Comparison of ENCODE assay signal across 31 cellular contexts in the genomic region with DNA sequence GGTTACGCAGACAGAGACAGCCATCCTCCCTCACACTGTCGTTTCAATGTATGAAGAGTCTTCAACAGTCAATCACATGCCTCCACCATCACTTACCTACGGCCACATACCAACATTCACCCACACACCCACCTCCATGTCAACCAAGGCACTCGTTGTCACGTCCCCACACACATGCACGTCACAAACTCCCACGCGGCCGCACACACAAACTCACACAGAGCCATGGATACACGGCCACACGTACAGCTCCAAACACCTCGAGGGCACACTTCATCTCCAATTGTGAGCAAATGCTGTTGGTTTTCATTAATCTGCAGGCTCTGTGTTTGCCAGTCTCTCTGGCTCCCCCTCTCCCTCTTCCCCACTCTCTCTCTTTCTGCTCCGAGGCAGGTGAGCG.
"Had no signal": no experiment of that assay in that cellular context is flagged by ENCODE, and none has a peak within 500 bp of the region (broad histone marks: within the 10 kb centered on the region; RNA-seq: fewer than 3 reads in every experiment).

No MANE protein-coding gene starts in this region.

- DNase-seq: activated CD4-positive, alpha-beta T cell treated with anti-CD3 and anti-CD28 coated beads for 4 hours; activated CD4-positive, alpha-beta T cell treated with anti-CD3 and anti-CD28 coated beads, Interleukin-2, amount 50 U/mL, for 4 hours; activated gamma-delta T cell; activated naive CD4-positive, alpha-beta T cell treated with anti-CD3 and anti-CD28 coated beads, Interleukin-2, amount 10 ng/mL, durations not matched to agents 7 days and 5 days; activated naive CD8-positive, alpha-beta T cell treated with anti-CD3 and anti-CD28 coated beads, Interleukin-2, amount 10 ng/mL, durations not matched to agents 7 days and 5 days; brain microvascular endothelial cell; endodermal cell; foreskin keratinocyte; islet precursor cell; naive B cell; ovary; retina; sigmoid colon; small intestine; stimulated activated CD4-positive, alpha-beta T cell treated with anti-CD3 and anti-CD28 coated beads, Interleukin-4, amount 100 ng/mL, for 24 hours; stimulated activated naive CD8-positive, alpha-beta T cell treated with anti-CD3 and anti-CD28 coated beads, Interleukin-15, amount 100 ng/mL, for 72 hours; substantia nigra; T-helper 1 cell had no signal

- H3K36me3 ChIP-seq: ascending aorta, brain microvascular endothelial cell, neutrophil, ovary, sigmoid colon, vagina had no signal

- H3K4me1 Mint-ChIP-seq: activated naive CD4-positive, alpha-beta T cell treated with anti-CD3 and anti-CD28 coated beads, Interleukin-2, amount 10 ng/mL, durations not matched to agents 7 days and 5 days; activated naive CD8-positive, alpha-beta T cell treated with anti-CD3 and anti-CD28 coated beads, Interleukin-2, amount 10 ng/mL, durations not matched to agents 7 days and 5 days; central memory CD8-positive, alpha-beta T cell; endodermal cell; mesothelial cell of epicardium; naive B cell; stimulated activated memory B cell treated with anti-CD40 and anti-IgM and Interleukin-4, amounts not matched to agents 10 μg/mL and 1 μg/mL and 100 μg/mL, for 72 hours; stimulated activated naive CD8-positive, alpha-beta T cell treated with anti-CD3 and anti-CD28 coated beads, Interleukin-15, amount 100 ng/mL, for 72 hours had no signal

- H3K27ac ChIP-seq: ascending aorta, brain microvascular endothelial cell, foreskin keratinocyte, hepatocyte, neutrophil, ovary, sigmoid colon, vagina, VCaP had no signal

- H3K27me3 ChIP-seq: ascending aorta, ovary, vagina had no signal

- H3K4me3 Mint-ChIP-seq: activated naive CD4-positive, alpha-beta T cell treated with anti-CD3 and anti-CD28 coated beads, Interleukin-2, amount 10 ng/mL, durations not matched to agents 7 days and 5 days; activated naive CD8-positive, alpha-beta T cell treated with anti-CD3 and anti-CD28 coated beads, Interleukin-2, amount 10 ng/mL, durations not matched to agents 7 days and 5 days; central memory CD8-positive, alpha-beta T cell; dendritic cell treated with granulocyte-macrophage colony-stimulating factor and Interleukin-4, amounts not matched to agents 40 ng/mL and 50 ng/mL, for 4 days; endodermal cell; mesothelial cell of epicardium; naive B cell; stimulated activated memory B cell treated with anti-CD40 and anti-IgM and Interleukin-4, amounts not matched to agents 10 μg/mL and 1 μg/mL and 100 μg/mL, for 72 hours; stimulated activated naive CD8-positive, alpha-beta T cell treated with anti-CD3 and anti-CD28 coated beads, Interleukin-15, amount 100 ng/mL, for 72 hours; T-helper 2 cell treated with Interferon-gamma antibody and Interleukin-4, amounts not matched to agents 5 μg/mL and 100 μg/mL, for 36 hours; type B pancreatic cell had no signal

- H3K9me3 Mint-ChIP-seq: activated naive CD4-positive, alpha-beta T cell treated with anti-CD3 and anti-CD28 coated beads, Interleukin-2, amount 10 ng/mL, durations not matched to agents 7 days and 5 days; activated naive CD8-positive, alpha-beta T cell treated with anti-CD3 and anti-CD28 coated beads, Interleukin-2, amount 10 ng/mL, durations not matched to agents 7 days and 5 days; central memory CD8-positive, alpha-beta T cell; dendritic cell treated with granulocyte-macrophage colony-stimulating factor and Interleukin-4, amounts not matched to agents 40 ng/mL and 50 ng/mL, for 4 days; endodermal cell; mesothelial cell of epicardium; stimulated activated naive CD8-positive, alpha-beta T cell treated with anti-CD3 and anti-CD28 coated beads, Interleukin-15, amount 100 ng/mL, for 72 hours; T-helper 2 cell treated with Interferon-gamma antibody and Interleukin-4, amounts not matched to agents 5 μg/mL and 100 μg/mL, for 36 hours; type B pancreatic cell had no signal

- H3K27ac Mint-ChIP-seq: activated naive CD4-positive, alpha-beta T cell treated with anti-CD3 and anti-CD28 coated beads, Interleukin-2, amount 10 ng/mL, durations not matched to agents 7 days and 5 days; activated naive CD8-positive, alpha-beta T cell treated with anti-CD3 and anti-CD28 coated beads, Interleukin-2, amount 10 ng/mL, durations not matched to agents 7 days and 5 days; dendritic cell treated with granulocyte-macrophage colony-stimulating factor and Interleukin-4, amounts not matched to agents 40 ng/mL and 50 ng/mL, for 4 days; endodermal cell; mesothelial cell of epicardium; naive B cell; progenitor cell of endocrine pancreas; stimulated activated memory B cell treated with anti-CD40 and anti-IgM and Interleukin-4, amounts not matched to agents 10 μg/mL and 1 μg/mL and 100 μg/mL, for 72 hours; stimulated activated naive CD8-positive, alpha-beta T cell treated with anti-CD3 and anti-CD28 coated beads, Interleukin-15, amount 100 ng/mL, for 72 hours; T-helper 2 cell treated with Interferon-gamma antibody and Interleukin-4, amounts not matched to agents 5 μg/mL and 100 μg/mL, for 36 hours; type B pancreatic cell had no signal

- H3K36me3 Mint-ChIP-seq: activated naive CD4-positive, alpha-beta T cell treated with anti-CD3 and anti-CD28 coated beads, Interleukin-2, amount 10 ng/mL, durations not matched to agents 7 days and 5 days; activated naive CD8-positive, alpha-beta T cell treated with anti-CD3 and anti-CD28 coated beads, Interleukin-2, amount 10 ng/mL, durations not matched to agents 7 days and 5 days; mesothelial cell of epicardium; stimulated activated memory B cell treated with anti-CD40 and anti-IgM and Interleukin-4, amounts not matched to agents 10 μg/mL and 1 μg/mL and 100 μg/mL, for 72 hours; type B pancreatic cell had no signal

- ATAC-seq: esophagus mucosa; foreskin keratinocyte; stimulated activated naive CD8-positive, alpha-beta T cell treated with anti-CD3 and anti-CD28 coated beads, Interleukin-15, amount 100 ng/mL, for 72 hours had no signal

- H2AFZ ChIP-seq: hepatocyte had no signal

- H3K4me1 ChIP-seq: ascending aorta, foreskin keratinocyte, sigmoid colon, vagina had no signal

- H3K9me3 ChIP-seq: neutrophil, vagina had no signal

- H3K4me2 ChIP-seq: hepatocyte had no signal

- H3K4me3 ChIP-seq: ascending aorta, hepatocyte, ovary, sigmoid colon, vagina had no signal
